22 cellular contexts compared by ENCODE assay signal in the genomic region with DNA sequence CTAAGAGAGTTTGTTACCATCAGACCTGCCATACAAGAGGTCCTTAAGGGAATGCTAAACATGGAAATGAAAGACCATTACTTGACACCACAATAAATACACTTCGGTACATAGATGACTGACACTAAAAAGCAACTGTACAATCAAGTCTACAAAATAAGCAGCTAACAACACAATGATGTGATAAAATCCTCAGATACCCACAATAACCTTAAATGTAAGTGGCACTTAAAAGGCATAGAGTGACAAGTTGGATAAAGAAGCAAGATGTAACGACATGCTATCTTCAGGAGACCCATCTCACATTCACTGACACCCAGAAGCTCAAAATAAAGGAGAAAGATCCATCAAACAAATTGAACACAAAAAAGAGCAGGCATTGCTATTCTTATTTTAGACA.
"Had no signal": no experiment of that assay in that cellular context is flagged by ENCODE, and none has a peak within 500 bp of the region (broad histone marks: within the 10 kb centered on the region; RNA-seq: fewer than 3 reads in every experiment).

No MANE protein-coding gene starts in this region.

- H3K27ac ChIP-seq: colonic mucosa, coronary artery, dorsolateral prefrontal cortex, epithelial cell of prostate, esophagus muscularis mucosa, esophagus squamous epithelium, foreskin keratinocyte, gastrocnemius medialis, gastroesophageal sphincter, heart left ventricle, heart right ventricle had no signal

- H3K36me3 ChIP-seq: colonic mucosa, esophagus muscularis mucosa, esophagus squamous epithelium, gastrocnemius medialis, gastroesophageal sphincter, heart left ventricle, heart right ventricle had no signal

- H3K9me3 ChIP-seq: colonic mucosa, esophagus muscularis mucosa, gastrocnemius medialis, gastroesophageal sphincter had no signal

- H3K4me3 ChIP-seq: colonic mucosa, coronary artery, dorsolateral prefrontal cortex, esophagus muscularis mucosa, esophagus squamous epithelium, gastrocnemius medialis, gastroesophageal sphincter, heart left ventricle, heart right ventricle had no signal

- DNase-seq: colonic mucosa; cortex of kidney; dorsolateral prefrontal cortex; effector CD4-positive, alpha-beta T cell; effector CD8-positive, alpha-beta T cell; effector memory CD4-positive, alpha-beta T cell; effector memory CD8-positive, alpha-beta T cell; endodermal cell; erythroblast; esophagus squamous epithelium; foreskin fibroblast; foreskin keratinocyte; foreskin melanocyte; gastrocnemius medialis; glutamatergic neuron; head of caudate nucleus; heart left ventricle; heart right ventricle had no signal

- H3K27me3 ChIP-seq: colonic mucosa, dorsolateral prefrontal cortex, esophagus muscularis mucosa, esophagus squamous epithelium, foreskin keratinocyte, gastrocnemius medialis, gastroesophageal sphincter, heart left ventricle, heart right ventricle had no signal
